Comparison of ENCODE assay signal across 2 cellular contexts in genomic region chrX:137748827-137749226, GRCh38.
TF ChIP-seq lines count a peak whose summit lies in the region.

No MANE protein-coding gene starts in this region.

TF ChIP-seq in GM23338, 12 proteins besides CTCF, POLR2A, EP300 and RAD21 (continued from another document):
- no peak for TF ChIP-seq ETS1 (IDR thresholded peaks at IDR 0.05)

TF ChIP-seq in WTC11, 78 proteins besides CTCF, POLR2A, EP300 and RAD21 (continued from another document):
- TF ChIP-seq ZNF416 (CRISPR knock-in tag; IDR thresholded peaks at IDR 0.05), result no peak
- no peak for TF ChIP-seq ELF4 (CRISPR knock-in tag; IDR thresholded peaks at IDR 0.05; ENCODE audit: low read depth)
- TF ChIP-seq, protein P1, sequence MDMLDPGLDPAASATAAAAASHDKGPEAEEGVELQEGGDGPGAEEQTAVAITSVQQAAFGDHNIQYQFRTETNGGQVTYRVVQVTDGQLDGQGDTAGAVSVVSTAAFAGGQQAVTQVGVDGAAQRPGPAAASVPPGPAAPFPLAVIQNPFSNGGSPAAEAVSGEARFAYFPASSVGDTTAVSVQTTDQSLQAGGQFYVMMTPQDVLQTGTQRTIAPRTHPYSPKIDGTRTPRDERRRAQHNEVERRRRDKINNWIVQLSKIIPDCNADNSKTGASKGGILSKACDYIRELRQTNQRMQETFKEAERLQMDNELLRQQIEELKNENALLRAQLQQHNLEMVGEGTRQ (CRISPR knock-in tag; IDR thresholded peaks at IDR 0.05), result no peak
- TF ChIP-seq CDX4 (CRISPR knock-in tag; IDR thresholded peaks at IDR 0.05; ENCODE audit: borderline replicate concordance), result no peak
- no peak for TF ChIP-seq HMGXB4 (CRISPR knock-in tag; IDR thresholded peaks at IDR 0.05)
- TF ChIP-seq, protein P2, sequence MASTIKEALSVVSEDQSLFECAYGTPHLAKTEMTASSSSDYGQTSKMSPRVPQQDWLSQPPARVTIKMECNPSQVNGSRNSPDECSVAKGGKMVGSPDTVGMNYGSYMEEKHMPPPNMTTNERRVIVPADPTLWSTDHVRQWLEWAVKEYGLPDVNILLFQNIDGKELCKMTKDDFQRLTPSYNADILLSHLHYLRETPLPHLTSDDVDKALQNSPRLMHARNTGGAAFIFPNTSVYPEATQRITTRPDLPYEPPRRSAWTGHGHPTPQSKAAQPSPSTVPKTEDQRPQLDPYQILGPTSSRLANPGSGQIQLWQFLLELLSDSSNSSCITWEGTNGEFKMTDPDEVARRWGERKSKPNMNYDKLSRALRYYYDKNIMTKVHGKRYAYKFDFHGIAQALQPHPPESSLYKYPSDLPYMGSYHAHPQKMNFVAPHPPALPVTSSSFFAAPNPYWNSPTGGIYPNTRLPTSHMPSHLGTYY (CRISPR knock-in tag; IDR thresholded peaks at IDR 0.05), result no peak
- no peak for TF ChIP-seq IRF2 (CRISPR knock-in tag; IDR thresholded peaks at IDR 0.05; ENCODE audit: borderline replicate concordance, low read depth)
